In the genomic region with DNA sequence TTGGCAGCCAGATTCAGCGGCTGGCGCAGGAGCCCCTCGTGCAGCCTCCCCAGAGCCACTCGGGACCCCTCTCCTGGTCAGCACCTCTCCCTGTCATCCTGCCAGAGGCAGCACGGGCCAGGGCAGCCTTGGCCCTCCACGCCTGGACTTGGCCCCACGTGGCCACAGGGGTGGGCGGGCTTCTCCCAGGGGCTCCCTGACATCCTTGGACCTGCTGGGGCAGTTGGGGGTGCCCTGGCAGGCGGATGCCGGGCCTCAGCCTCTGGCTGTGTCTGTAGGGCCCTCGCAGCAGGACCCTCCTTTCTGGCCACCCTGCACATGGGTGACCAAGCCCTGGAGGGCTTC, we compare ENCODE assay signal across 23 cellular contexts.
DNase-seq lines count a peak whose midpoint lies in the region; ATAC-seq and TF ChIP-seq lines count a peak whose summit lies in the region.
"Had no signal": no experiment of that assay in that cellular context is flagged by ENCODE, and none has a peak within 500 bp of the region (broad histone marks: within the 10 kb centered on the region; RNA-seq: fewer than 3 reads in every experiment).

No MANE protein-coding gene starts in this region.

- H3K4me1 Mint-ChIP-seq in nephron (peaks cover 60% of the 10 kb centered on the region), CD14-positive monocyte (no peaks in the 10 kb centered on the region)
- H3K4me1 Mint-ChIP-seq: activated naive CD4-positive, alpha-beta T cell treated with anti-CD3 and anti-CD28 coated beads, Interleukin-2, amount 10 ng/mL, durations not matched to agents 7 days and 5 days; WTC11 had no signal

- TF ChIP-seq CTCF in gastroesophageal sphincter (IDR thresholded peaks at IDR 0.05) (no peak), nephron (IDR thresholded peaks at IDR 0.05; ENCODE audit: unreplicated experiment in 3 of 3) (no peak), tibial artery (IDR thresholded peaks at IDR 0.05) (no peak), CD14-positive monocyte (IDR thresholded peaks at IDR 0.05) (no peak)

- H3K9me3 Mint-ChIP-seq in nephron (no peaks in the 10 kb centered on the region), CD14-positive monocyte (peaks cover 0 to 2% (median 0%) of the 10 kb centered on the region in 7 donors)
- H3K9me3 Mint-ChIP-seq: activated CD8-positive, alpha-beta T cell treated with anti-CD3 and anti-CD28 coated beads for 36 hours; activated naive CD4-positive, alpha-beta T cell treated with anti-CD3 and anti-CD28 coated beads, Interleukin-2, amount 10 ng/mL, durations not matched to agents 7 days and 5 days; activated T-cell treated with anti-CD3 and anti-CD28 coated beads, Interleukin-2, amount 50 U/mL, for 24 hours had no signal

- DNase-seq in SK-N-MC (ENCODE audit: low read depth, low spot score) (no peak), tibial artery (no peak), KG1 (lab: John Stamatoyannopoulos, UW) (no peak), CD14-positive monocyte (ENCODE audit: low spot score) (no peak)
- no peak for DNase-seq in effector CD8-positive, alpha-beta T cell (lab: John Stamatoyannopoulos, UW)
- DNase-seq: activated CD8-positive, alpha-beta T cell treated with anti-CD3 and anti-CD28 coated beads for 36 hours; activated naive CD4-positive, alpha-beta T cell treated with anti-CD3 and anti-CD28 coated beads, Interleukin-2, amount 10 ng/mL, durations not matched to agents 7 days and 5 days; activated T-cell treated with anti-CD3 and anti-CD28 coated beads, Interleukin-2, amount 50 U/mL, for 24 hours; CD4-positive, alpha-beta memory T cell; left colon; MM.1S; NCI-H187; NCI-H2227 treated with DMSO at 0.1 percent for 48 hours; NCI-H774; occipital lobe; stimulated activated CD4-positive, alpha-beta T cell treated with anti-CD3 and anti-CD28 coated beads, Interleukin-4, amount 100 ng/mL, for 24 hours had no signal

- WGBS in gastroesophageal sphincter (ENCODE audit: low coverage in 1 of 2), 2 donors: 40% methylated on average over 2 of the region's 11 CpGs; no CpG with 5 or more reads in 1 of the 2 donors

- H3K4me1 ChIP-seq in gastroesophageal sphincter: peaks cover 2 to 24% (median 21%) of the 10 kb centered on the region in 3 donors
- peaks cover 0 to 23% (median 21%) of the 10 kb centered on the region in 4 donors for H3K4me1 ChIP-seq in tibial artery
- H3K4me1 ChIP-seq: gastrocnemius medialis had no signal

- H3K4me3 ChIP-seq in SK-N-MC: no peak overlapping the region
- H3K4me3 ChIP-seq in gastroesophageal sphincter: no peak overlapping the region
- no peak overlapping the region for H3K4me3 ChIP-seq in tibial artery
- H3K4me3 ChIP-seq: body of pancreas, gastrocnemius medialis had no signal

- no peaks in the 10 kb centered on the region for H3K36me3 Mint-ChIP-seq in nephron (ENCODE audit: low read depth)
- no peaks in the 10 kb centered on the region for H3K36me3 Mint-ChIP-seq in CD14-positive monocyte
- H3K36me3 Mint-ChIP-seq: activated naive CD4-positive, alpha-beta T cell treated with anti-CD3 and anti-CD28 coated beads, Interleukin-2, amount 10 ng/mL, durations not matched to agents 7 days and 5 days; CD4-positive, alpha-beta memory T cell had no signal

- peak; percentile 26 for ATAC-seq in gastroesophageal sphincter
- ATAC-seq in HG03108 (IDR thresholded peaks at IDR 0.05; ENCODE audit: unreplicated experiment): no peak
- ATAC-seq: activated CD8-positive, alpha-beta T cell treated with anti-CD3 and anti-CD28 coated beads for 36 hours; left colon; WTC11 had no signal

- H3K27ac ChIP-seq in SK-N-MC (no peak overlapping the region), gastroesophageal sphincter (peak overlapping the region; percentile 48 to 84 (median 83)), tibial artery (peak overlapping the region; percentile 57 to 67)
- H3K27ac ChIP-seq: body of pancreas, gastrocnemius medialis, HL-60 had no signal

- H3K27me3 ChIP-seq in gastroesophageal sphincter (no peaks in the 10 kb centered on the region), tibial artery (no peaks in the 10 kb centered on the region)
- H3K27me3 ChIP-seq: body of pancreas had no signal

- H3K27me3 Mint-ChIP-seq in nephron (ENCODE audit: low read depth) (peaks cover 7% of the 10 kb centered on the region), CD14-positive monocyte (ENCODE audit: low read depth in 3 of 3) (peaks cover 3 to 16% (median 4%) of the 10 kb centered on the region in 3 donors)
- H3K27me3 Mint-ChIP-seq: activated T-cell treated with anti-CD3 and anti-CD28 coated beads, Interleukin-2, amount 50 U/mL, for 24 hours; CD4-positive, alpha-beta memory T cell had no signal

- H3K9ac ChIP-seq in SK-N-MC (ENCODE audit: insufficient read length): peak overlapping the region; percentile 53

- intact Hi-C loops in tibial artery (cut with DNase I; ENCODE audit: low total_unique reads) (no loop called here), CD14-positive monocyte (cut with micrococcal nuclease) (no loop called here)

- H3K27ac Mint-ChIP-seq in nephron: peak overlapping the region in 2 of 3 experiments; percentile 94 to 98
- no peak overlapping the region for H3K27ac Mint-ChIP-seq in CD14-positive monocyte
- H3K27ac Mint-ChIP-seq: activated CD8-positive, alpha-beta T cell treated with anti-CD3 and anti-CD28 coated beads for 36 hours; activated naive CD4-positive, alpha-beta T cell treated with anti-CD3 and anti-CD28 coated beads, Interleukin-2, amount 10 ng/mL, durations not matched to agents 7 days and 5 days; activated T-cell treated with anti-CD3 and anti-CD28 coated beads, Interleukin-2, amount 50 U/mL, for 24 hours; CD4-positive, alpha-beta memory T cell; WTC11 had no signal

- H3K36me3 ChIP-seq in SK-N-MC (ENCODE audit: insufficient read depth, low read length) (no peaks in the 10 kb centered on the region), gastroesophageal sphincter (no peaks in the 10 kb centered on the region), tibial artery (no peaks in the 10 kb centered on the region)
- H3K36me3 ChIP-seq: gastrocnemius medialis had no signal

- H3K9me3 ChIP-seq in SK-N-MC (ENCODE audit: low read depth, low read length) (no peaks in the 10 kb centered on the region), gastroesophageal sphincter (no peaks in the 10 kb centered on the region), tibial artery (no peaks in the 10 kb centered on the region)
- H3K9me3 ChIP-seq: body of pancreas, gastrocnemius medialis had no signal

- no peak for TF ChIP-seq EP300 in gastroesophageal sphincter (IDR thresholded peaks at IDR 0.05)

- TF ChIP-seq POLR2A in gastroesophageal sphincter (IDR thresholded peaks at IDR 0.05): no peak

- H3K4me3 Mint-ChIP-seq in nephron: no peak overlapping the region
- H3K4me3 Mint-ChIP-seq in CD14-positive monocyte: no peak overlapping the region
- H3K4me3 Mint-ChIP-seq: activated CD8-positive, alpha-beta T cell treated with anti-CD3 and anti-CD28 coated beads for 36 hours; activated naive CD4-positive, alpha-beta T cell treated with anti-CD3 and anti-CD28 coated beads, Interleukin-2, amount 10 ng/mL, durations not matched to agents 7 days and 5 days; activated T-cell treated with anti-CD3 and anti-CD28 coated beads, Interleukin-2, amount 50 U/mL, for 24 hours; CD4-positive, alpha-beta memory T cell; WTC11 had no signal

Comparison
In these comparisons a context has a peak if more than half of its experiments do, and no peak if none do; other contexts are left out.
1. H3K27ac Mint-ChIP-seq: peak in nephron (2 of 3); none in CD14-positive monocyte (0 of 7).